Comparison of ENCODE assay signal across 1 cellular context in genomic region chr2:241501099-241501541, GRCh38.
TF ChIP-seq lines count a peak whose summit lies in the region.

No MANE protein-coding gene starts in this region.

TF ChIP-seq in K562, 482 proteins besides CTCF, POLR2A, EP300 and RAD21:
- TF ChIP-seq POLR2G (IDR thresholded peaks at IDR 0.05; ENCODE audit: low read depth, low read length): peak; percentile 31; the same call in 1 of the 2 replicates
- no peak for TF ChIP-seq ELK1 (CRISPR knock-in tag; IDR thresholded peaks at IDR 0.05)
